17 cellular contexts compared by ENCODE assay signal in genomic region chr10:112913661-112914287, GRCh38.
"Had no signal": no experiment of that assay in that cellular context is flagged by ENCODE, and none has a peak within 500 bp of the region (broad histone marks: within the 10 kb centered on the region; RNA-seq: fewer than 3 reads in every experiment).

No MANE protein-coding gene starts in this region.

- DNase-seq: activated CD8-positive, alpha-beta memory T cell treated with anti-CD3 and anti-CD28 coated beads, Interleukin-2, amount 50 U/mL, for 48 hours; activated CD8-positive, alpha-beta T cell treated with anti-CD3 and anti-CD28 coated beads, Interleukin-2, amount 10 ng/mL, durations not matched to agents 7 days and 5 days; activated naive CD4-positive, alpha-beta T cell treated with Interleukin-2 at 50 U/mL for 16 hours; activated naive CD8-positive, alpha-beta T cell treated with anti-CD3 and anti-CD28 coated beads, Interleukin-2, amount 50 U/mL, for 24 hours; effector CD4-positive, alpha-beta T cell; foreskin melanocyte; heart right ventricle; left ventricle myocardium inferior; mesendoderm; pancreas; stimulated activated CD4-positive, alpha-beta T cell treated with anti-CD3 and anti-CD28 coated beads, Interleukin-4, amount 100 ng/mL, for 1 hour; stimulated activated CD8-positive, alpha-beta memory T cell treated with anti-CD3 and anti-CD28 coated beads, Interleukin-4, amount 100 ng/mL, for 48 hours; upper lobe of right lung had no signal

- ATAC-seq: activated CD8-positive, alpha-beta T cell treated with anti-CD3 and anti-CD28 coated beads, Interleukin-2, amount 10 ng/mL, durations not matched to agents 7 days and 5 days; activated naive CD8-positive, alpha-beta T cell treated with anti-CD3 and anti-CD28 coated beads, Interleukin-2, amount 50 U/mL, for 24 hours; heart right ventricle; pancreas had no signal

- H3K9me3 ChIP-seq: heart right ventricle, left ventricle myocardium inferior, pancreas, upper lobe of right lung had no signal

- H3K27ac ChIP-seq: heart right ventricle, left ventricle myocardium inferior, neural progenitor cell, pancreas, upper lobe of right lung had no signal

- FAIRE-seq: astrocyte, colon, islet of Langerhans, pancreas had no signal

- H3K4me3 ChIP-seq: heart right ventricle, left ventricle myocardium inferior, neural progenitor cell, pancreas, upper lobe of right lung had no signal

- H3K4me1 ChIP-seq: left ventricle myocardium inferior had no signal

- H3K27me3 ChIP-seq: heart right ventricle, pancreas, upper lobe of right lung had no signal

- H3K36me3 ChIP-seq: heart right ventricle, left ventricle myocardium inferior, neural progenitor cell, pancreas, upper lobe of right lung had no signal

- H3K9ac ChIP-seq: neural progenitor cell had no signal
